26 cellular contexts compared by ENCODE assay signal in the genomic region with DNA sequence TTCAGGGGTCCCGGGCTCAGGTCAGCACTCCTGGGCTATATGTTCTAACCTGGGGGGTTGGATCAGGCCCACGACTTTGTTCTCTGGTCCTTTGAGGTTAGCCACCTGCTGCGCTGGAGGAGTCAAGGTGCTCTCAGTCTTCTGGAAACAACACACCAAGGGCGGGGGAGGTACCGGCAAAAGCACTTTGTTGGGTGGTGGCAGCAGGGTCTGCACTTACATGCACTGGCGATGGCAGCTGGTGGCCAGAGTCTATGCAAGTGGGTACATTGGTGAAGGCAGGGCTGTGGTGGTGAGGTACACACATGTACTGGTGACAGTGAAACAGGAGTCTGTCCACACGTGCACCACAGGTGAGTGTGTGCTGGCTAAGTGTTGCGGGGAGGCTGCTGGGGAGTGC.
"Had no signal": no experiment of that assay in that cellular context is flagged by ENCODE, and none has a peak within 500 bp of the region (broad histone marks: within the 10 kb centered on the region; RNA-seq: fewer than 3 reads in every experiment).

No MANE protein-coding gene starts in this region.

- H3K4me1 ChIP-seq: heart right ventricle, left lung, parathyroid adenoma, right atrium auricular region, right lobe of liver, stomach, testis, thyroid gland, transverse colon, upper lobe of left lung, uterus had no signal

- H3K27me3 ChIP-seq: heart right ventricle, hepatocyte, left lung, right atrium auricular region, right lobe of liver, stomach, testis, thyroid gland, transverse colon, upper lobe of left lung, uterus had no signal

- H3K4me3 ChIP-seq: heart right ventricle, hepatocyte, left lung, lung, mucosa of descending colon, right atrium auricular region, right lobe of liver, skin epidermis, stomach, testis, thyroid gland, transverse colon, upper lobe of left lung, uterus had no signal

- H3K36me3 ChIP-seq: heart right ventricle, left lung, right atrium auricular region, right lobe of liver, stomach, thyroid gland, transverse colon, upper lobe of left lung, uterus had no signal

- FAIRE-seq: keratinocyte had no signal

- H3K4me2 ChIP-seq: hepatocyte had no signal

- ATAC-seq: heart right ventricle; left colon; left lung; mucosa of descending colon; naive thymus-derived CD4-positive, alpha-beta T cell; natural killer cell treated with Interleukin-12 subunit alpha and Interleukin-12 subunit beta and Interleukin-15 and Interleukin-18, amount 100 ng/mL, for 72 hours; stimulated activated naive B cell treated with anti-CD40 and anti-IgM and Interleukin-4, amounts not matched to agents 10 μg/mL and 1 μg/mL and 100 μg/mL, for 72 hours; stimulated activated naive CD8-positive, alpha-beta T cell treated with anti-CD3 and anti-CD28 coated beads, Interleukin-15, Interleukin-2, amounts not matched to agents 100 U/mL and 50 U/mL, for 24 hours had no signal

- H3K27ac ChIP-seq: heart right ventricle, hepatocyte, left lung, parathyroid adenoma, right atrium auricular region, right lobe of liver, skin epidermis, stomach, testis, thyroid gland, transverse colon, upper lobe of left lung, uterus had no signal

- DNase-seq: heart right ventricle; kidney glomerular epithelial cell; left colon; mesendoderm; naive thymus-derived CD4-positive, alpha-beta T cell; nucleus accumbens; right lobe of liver; stimulated activated CD4-positive, alpha-beta T cell treated with anti-CD3 and anti-CD28 coated beads, Interleukin-4, amount 100 ng/mL, for 24 hours; stimulated activated CD8-positive, alpha-beta memory T cell treated with anti-CD3 and anti-CD28 coated beads, Interleukin-4, amount 100 ng/mL, for 48 hours; stimulated activated naive B cell treated with anti-CD40 and anti-IgM and Interleukin-4, amounts not matched to agents 10 μg/mL and 1 μg/mL and 100 μg/mL, for 72 hours; stimulated activated naive CD8-positive, alpha-beta T cell treated with anti-CD3 and anti-CD28 coated beads, Interleukin-15, Interleukin-2, amounts not matched to agents 100 U/mL and 50 U/mL, for 24 hours; stomach; testis; thyroid gland; transverse colon; upper lobe of left lung; uterus had no signal

- H2AFZ ChIP-seq: hepatocyte, parathyroid adenoma had no signal

- H3K9ac ChIP-seq: parathyroid adenoma had no signal

- H3K9me3 ChIP-seq: heart right ventricle, mucosa of descending colon, right atrium auricular region, right lobe of liver, stomach, testis, thyroid gland, transverse colon, upper lobe of left lung, uterus had no signal
